8 cellular contexts compared by ENCODE assay signal in the genomic region with DNA sequence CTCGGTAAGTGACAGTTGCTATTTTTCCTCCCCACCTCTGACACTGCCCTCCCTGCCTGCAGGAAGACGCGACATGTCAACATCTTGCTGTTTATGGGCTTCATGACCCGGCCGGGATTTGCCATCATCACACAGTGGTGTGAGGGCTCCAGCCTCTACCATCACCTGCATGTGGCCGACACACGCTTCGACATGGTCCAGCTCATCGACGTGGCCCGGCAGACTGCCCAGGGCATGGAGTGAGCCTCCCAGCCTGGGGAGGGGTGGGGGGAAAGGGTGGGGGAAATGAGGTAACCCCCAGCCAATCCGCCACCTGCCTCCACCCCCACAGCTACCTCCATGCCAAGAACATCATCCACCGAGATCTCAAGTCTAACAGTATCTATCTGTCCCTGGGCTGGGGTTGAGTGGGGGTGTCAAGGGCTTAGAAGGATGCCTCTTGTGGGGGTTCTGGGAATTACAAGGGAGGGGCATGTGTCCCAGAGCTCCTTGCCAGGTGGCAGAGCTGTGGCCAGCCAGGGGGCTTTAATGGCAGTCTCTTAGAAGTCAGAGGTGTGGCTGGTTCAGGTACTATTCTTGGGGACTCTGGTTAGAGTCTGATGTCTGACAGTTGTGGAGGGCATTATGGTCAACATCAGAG. TPM values are rescaled to one million over a fixed set of nuclear protein-coding genes. Genes with fewer than 3 reads are reported as not detected.
DNase-seq lines count a peak whose midpoint lies in the region; ATAC-seq and TF ChIP-seq lines count a peak whose summit lies in the region.

No MANE protein-coding gene starts in this region.

- H3K36me3 Mint-ChIP-seq in CD8-positive, alpha-beta memory T cell = peaks cover 8 to 76% (median 10%) of the 10 kb centered on the region in 3 donors
- peaks cover 29% of the 10 kb centered on the region for H3K36me3 Mint-ChIP-seq in activated naive CD8-positive, alpha-beta T cell treated with anti-CD3 and anti-CD28 coated beads, Interleukin-2, amount 50 U/mL, for 24 hours (ENCODE audit: low read depth)
- peaks cover 35% of the 10 kb centered on the region for H3K36me3 Mint-ChIP-seq in mesothelial cell of epicardium

- DNase-seq in CD8-positive, alpha-beta memory T cell = peak in 3 of 5 donors; percentile 7 to 40 (median 25)
- DNase-seq in Jurkat, Clone E6-1 (ENCODE audit: low read depth, low spot score) = peak; percentile 51
- DNase-seq in activated naive CD8-positive, alpha-beta T cell treated with anti-CD3 and anti-CD28 coated beads, Interleukin-2, amount 50 U/mL, for 24 hours = peak; percentile 31
- DNase-seq in mesothelial cell of epicardium (ENCODE audit: low spot score in 2 of 2, unreplicated experiment in 2 of 2) (no peak), RWPE1 (ENCODE audit: low spot score) (no peak)

- CTCF ChIA-PET in CD8-positive, alpha-beta memory T cell (lab: Charles Lee) = interaction anchor here (0.7 kb wide), 1 partner anchor 13 kb away, joined by 3 read pairs; no protein-coding TSS in a partner anchor
- CTCF ChIA-PET in RWPE1 (lab: Yijun Ruan, JAX) = interaction anchor here (0.6 to 0.7 kb wide), 2 partner anchors 12 to 71 kb away, joined by 3 to 4 read pairs; no protein-coding TSS in a partner anchor

- no peak overlapping the region for H3K27ac Mint-ChIP-seq in CD8-positive, alpha-beta memory T cell
- H3K27ac Mint-ChIP-seq in activated naive CD8-positive, alpha-beta T cell treated with anti-CD3 and anti-CD28 coated beads, Interleukin-2, amount 50 U/mL, for 24 hours = no peak overlapping the region
- no peak overlapping the region for H3K27ac Mint-ChIP-seq in mesothelial cell of epicardium

- H3K27me3 ChIP-seq in CD8-positive, alpha-beta memory T cell (ENCODE audit: insufficient read depth, low read length, poor library complexity, severe bottlenecking) = no peaks in the 10 kb centered on the region

- H3K4me1 Mint-ChIP-seq in CD8-positive, alpha-beta memory T cell = peaks cover 13 to 31% (median 18%) of the 10 kb centered on the region in 3 donors
- H3K4me1 Mint-ChIP-seq in activated naive CD8-positive, alpha-beta T cell treated with anti-CD3 and anti-CD28 coated beads, Interleukin-2, amount 50 U/mL, for 24 hours = peaks cover 19% of the 10 kb centered on the region
- peaks cover 6% of the 10 kb centered on the region for H3K4me1 Mint-ChIP-seq in mesothelial cell of epicardium

- H3K36me3 ChIP-seq in CD8-positive, alpha-beta memory T cell (ENCODE audit: insufficient read depth, low read length) = peaks cover 42% of the 10 kb centered on the region

- TF ChIP-seq CTCF in mesothelial cell of epicardium (IDR thresholded peaks at IDR 0.05; ENCODE audit: unreplicated experiment) (peak; percentile 38), RWPE1 (conservative IDR thresholded peaks at IDR 0.05; ENCODE audit: low read depth) (no peak)

- no peak overlapping the region for H3K27ac ChIP-seq in CD8-positive, alpha-beta memory T cell (ENCODE audit: low read depth, low read length)
- H3K27ac ChIP-seq in RWPE1 = no peak overlapping the region

- no peak overlapping the region for H3K4me3 Mint-ChIP-seq in CD8-positive, alpha-beta memory T cell
- no peak overlapping the region for H3K4me3 Mint-ChIP-seq in activated naive CD8-positive, alpha-beta T cell treated with anti-CD3 and anti-CD28 coated beads, Interleukin-2, amount 50 U/mL, for 24 hours
- no peak overlapping the region for H3K4me3 Mint-ChIP-seq in mesothelial cell of epicardium

- H3K4me3 ChIP-seq in CD8-positive, alpha-beta memory T cell (ENCODE audit: low read length) = no peak overlapping the region
- H3K4me3 ChIP-seq in Jurkat, Clone E6-1 (ENCODE audit: low read length) = no peak overlapping the region

- H3K4me1 ChIP-seq in CD8-positive, alpha-beta memory T cell (ENCODE audit: insufficient read depth, low read length) = peaks cover 9% of the 10 kb centered on the region

- POLR2A ChIA-PET in CD8-positive, alpha-beta memory T cell (lab: Charles Lee) = interaction anchor here (0.5 kb wide), 1 partner anchor 11 kb away, joined by 4 read pairs; no protein-coding TSS in a partner anchor
- POLR2A ChIA-PET in RWPE1 (lab: Yijun Ruan, JAX; ENCODE audit: low non-redundant PET) = no interaction called here

- H3K9me3 Mint-ChIP-seq in CD8-positive, alpha-beta memory T cell = no peaks in the 10 kb centered on the region
- H3K9me3 Mint-ChIP-seq in activated naive CD8-positive, alpha-beta T cell treated with anti-CD3 and anti-CD28 coated beads, Interleukin-2, amount 50 U/mL, for 24 hours = no peaks in the 10 kb centered on the region
- peaks cover 22% of the 10 kb centered on the region for H3K9me3 Mint-ChIP-seq in mesothelial cell of epicardium

- H3K27me3 Mint-ChIP-seq in CD8-positive, alpha-beta memory T cell = peaks cover 6 to 13% of the 10 kb centered on the region in 2 donors
- H3K27me3 Mint-ChIP-seq in activated naive CD8-positive, alpha-beta T cell treated with anti-CD3 and anti-CD28 coated beads, Interleukin-2, amount 50 U/mL, for 24 hours = peaks cover 4% of the 10 kb centered on the region
- no peaks in the 10 kb centered on the region for H3K27me3 Mint-ChIP-seq in mesothelial cell of epicardium (ENCODE audit: low read depth)

- ATAC-seq in activated naive CD8-positive, alpha-beta T cell treated with anti-CD3 and anti-CD28 coated beads, Interleukin-2, amount 50 U/mL, for 24 hours = no peak
- ATAC-seq in GM21423 (IDR thresholded peaks at IDR 0.05; ENCODE audit: unreplicated experiment) (no peak), GM21717 (IDR thresholded peaks at IDR 0.05; ENCODE audit: unreplicated experiment) (no peak), GM18909 (IDR thresholded peaks at IDR 0.05; ENCODE audit: poor library complexity, unreplicated experiment) (no peak)

- no peaks in the 10 kb centered on the region for H3K9me3 ChIP-seq in CD8-positive, alpha-beta memory T cell (ENCODE audit: low read length)

RNA-seq across cellular contexts. Expression of gene ARAF, which starts 7.8 kb away (rescaled TPM):
- 10 to 100 TPM; 85.0 to 88.6 TPM for total RNA-seq in CD8-positive, alpha-beta memory T cell
- 99.4 TPM for polyA plus RNA-seq in CD8-positive, alpha-beta memory T cell
- polyA plus RNA-seq in Jurkat, Clone E6-1 (2012; ENCODE audit: insufficient read depth, insufficient read length) = 45.2 TPM
- total RNA-seq in mesothelial cell of epicardium = 64.5 to 70.3 TPM (median 68.5 TPM) in 3 replicates

RNA-seq across cellular contexts. Expression of gene TIMP1, which starts 13.5 kb away (rescaled TPM):
- total RNA-seq in CD8-positive, alpha-beta memory T cell = 1 to 10 TPM; 6.9 to 7.8 TPM
- 170 TPM for polyA plus RNA-seq in CD8-positive, alpha-beta memory T cell
- polyA plus RNA-seq in Jurkat, Clone E6-1 (2012; ENCODE audit: insufficient read depth, insufficient read length) = 9.7 TPM
- 117 to 124 TPM (median 120 TPM) in 3 replicates for total RNA-seq in mesothelial cell of epicardium

RNA-seq across cellular contexts. Expression of gene SYN1, which starts 50.9 kb away (rescaled TPM):
- total RNA-seq in CD8-positive, alpha-beta memory T cell = under 1 TPM; 0.35 to 0.60 TPM
- 0.94 TPM for polyA plus RNA-seq in CD8-positive, alpha-beta memory T cell
- 2.0 TPM for polyA plus RNA-seq in Jurkat, Clone E6-1 (2012; ENCODE audit: insufficient read depth, insufficient read length)
- total RNA-seq in mesothelial cell of epicardium = 3.7 to 4.4 TPM (median 4.2 TPM) in 3 replicates

Comparison
In these comparisons a context has a peak if more than half of its experiments do, and no peak if none do; other contexts are left out.
1. DNase-seq: peak in CD8-positive, alpha-beta memory T cell (3 of 5), Jurkat, Clone E6-1 (single experiment) and activated naive CD8-positive, alpha-beta T cell treated with anti-CD3 and anti-CD28 coated beads, Interleukin-2, amount 50 U/mL, for 24 hours (single experiment); none in mesothelial cell of epicardium (0 of 2) and RWPE1 (single experiment).
2. RNA of gene TIMP1, which starts 13.5 kb away (total RNA-seq): 117 to 124 TPM in mesothelial cell of epicardium; 6.9 to 7.8 TPM in CD8-positive, alpha-beta memory T cell; every median in the first group is over 10 times any median in the second.